ENCODE assay signal across 2 cellular contexts in genomic region chr4:152938237-152938969, GRCh38.
TF ChIP-seq lines count a peak whose summit lies in the region.

No MANE protein-coding gene starts in this region.

TF ChIP-seq in SK-N-SH, 30 proteins besides CTCF, POLR2A, EP300 and RAD21 (continued from another document):
- TF ChIP-seq, protein P1, sequence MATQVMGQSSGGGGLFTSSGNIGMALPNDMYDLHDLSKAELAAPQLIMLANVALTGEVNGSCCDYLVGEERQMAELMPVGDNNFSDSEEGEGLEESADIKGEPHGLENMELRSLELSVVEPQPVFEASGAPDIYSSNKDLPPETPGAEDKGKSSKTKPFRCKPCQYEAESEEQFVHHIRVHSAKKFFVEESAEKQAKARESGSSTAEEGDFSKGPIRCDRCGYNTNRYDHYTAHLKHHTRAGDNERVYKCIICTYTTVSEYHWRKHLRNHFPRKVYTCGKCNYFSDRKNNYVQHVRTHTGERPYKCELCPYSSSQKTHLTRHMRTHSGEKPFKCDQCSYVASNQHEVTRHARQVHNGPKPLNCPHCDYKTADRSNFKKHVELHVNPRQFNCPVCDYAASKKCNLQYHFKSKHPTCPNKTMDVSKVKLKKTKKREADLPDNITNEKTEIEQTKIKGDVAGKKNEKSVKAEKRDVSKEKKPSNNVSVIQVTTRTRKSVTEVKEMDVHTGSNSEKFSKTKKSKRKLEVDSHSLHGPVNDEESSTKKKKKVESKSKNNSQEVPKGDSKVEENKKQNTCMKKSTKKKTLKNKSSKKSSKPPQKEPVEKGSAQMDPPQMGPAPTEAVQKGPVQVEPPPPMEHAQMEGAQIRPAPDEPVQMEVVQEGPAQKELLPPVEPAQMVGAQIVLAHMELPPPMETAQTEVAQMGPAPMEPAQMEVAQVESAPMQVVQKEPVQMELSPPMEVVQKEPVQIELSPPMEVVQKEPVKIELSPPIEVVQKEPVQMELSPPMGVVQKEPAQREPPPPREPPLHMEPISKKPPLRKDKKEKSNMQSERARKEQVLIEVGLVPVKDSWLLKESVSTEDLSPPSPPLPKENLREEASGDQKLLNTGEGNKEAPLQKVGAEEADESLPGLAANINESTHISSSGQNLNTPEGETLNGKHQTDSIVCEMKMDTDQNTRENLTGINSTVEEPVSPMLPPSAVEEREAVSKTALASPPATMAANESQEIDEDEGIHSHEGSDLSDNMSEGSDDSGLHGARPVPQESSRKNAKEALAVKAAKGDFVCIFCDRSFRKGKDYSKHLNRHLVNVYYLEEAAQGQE (IDR thresholded peaks at IDR 0.05; ENCODE audit: low read depth, low read length), result no peak
- no peak for TF ChIP-seq TEAD4 (IDR thresholded peaks at IDR 0.05; ENCODE audit: borderline replicate concordance, insufficient read depth)
- no peak for TF ChIP-seq MAX (IDR thresholded peaks at IDR 0.05; ENCODE audit: low read depth)
- no peak for TF ChIP-seq GATA2 (CRISPR knock-in tag; IDR thresholded peaks at IDR 0.05)

TF ChIP-seq in SK-N-SH treated with all-trans-retinoic acid at 6 μM for 48 hours, 23 proteins besides CTCF, POLR2A, EP300 and RAD21 (continued from another document):
- TF ChIP-seq CREB5 (CRISPR knock-in tag; IDR thresholded peaks at IDR 0.05; ENCODE audit: low read depth) (no peak), ESRRG (CRISPR knock-in tag; IDR thresholded peaks at IDR 0.05) (no peak)
- TF ChIP-seq, protein P2, sequence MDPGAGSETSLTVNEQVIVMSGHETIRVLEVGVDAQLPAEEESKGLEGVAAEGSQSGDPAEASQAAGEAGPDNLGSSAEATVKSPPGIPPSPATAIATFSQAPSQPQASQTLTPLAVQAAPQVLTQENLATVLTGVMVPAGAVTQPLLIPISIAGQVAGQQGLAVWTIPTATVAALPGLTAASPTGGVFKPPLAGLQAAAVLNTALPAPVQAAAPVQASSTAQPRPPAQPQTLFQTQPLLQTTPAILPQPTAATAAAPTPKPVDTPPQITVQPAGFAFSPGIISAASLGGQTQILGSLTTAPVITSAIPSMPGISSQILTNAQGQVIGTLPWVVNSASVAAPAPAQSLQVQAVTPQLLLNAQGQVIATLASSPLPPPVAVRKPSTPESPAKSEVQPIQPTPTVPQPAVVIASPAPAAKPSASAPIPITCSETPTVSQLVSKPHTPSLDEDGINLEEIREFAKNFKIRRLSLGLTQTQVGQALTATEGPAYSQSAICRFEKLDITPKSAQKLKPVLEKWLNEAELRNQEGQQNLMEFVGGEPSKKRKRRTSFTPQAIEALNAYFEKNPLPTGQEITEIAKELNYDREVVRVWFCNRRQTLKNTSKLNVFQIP (CRISPR knock-in tag; IDR thresholded peaks at IDR 0.05; ENCODE audit: borderline replicate concordance, low read depth), result no peak
